8 cellular contexts compared by ENCODE assay signal in the genomic region with DNA sequence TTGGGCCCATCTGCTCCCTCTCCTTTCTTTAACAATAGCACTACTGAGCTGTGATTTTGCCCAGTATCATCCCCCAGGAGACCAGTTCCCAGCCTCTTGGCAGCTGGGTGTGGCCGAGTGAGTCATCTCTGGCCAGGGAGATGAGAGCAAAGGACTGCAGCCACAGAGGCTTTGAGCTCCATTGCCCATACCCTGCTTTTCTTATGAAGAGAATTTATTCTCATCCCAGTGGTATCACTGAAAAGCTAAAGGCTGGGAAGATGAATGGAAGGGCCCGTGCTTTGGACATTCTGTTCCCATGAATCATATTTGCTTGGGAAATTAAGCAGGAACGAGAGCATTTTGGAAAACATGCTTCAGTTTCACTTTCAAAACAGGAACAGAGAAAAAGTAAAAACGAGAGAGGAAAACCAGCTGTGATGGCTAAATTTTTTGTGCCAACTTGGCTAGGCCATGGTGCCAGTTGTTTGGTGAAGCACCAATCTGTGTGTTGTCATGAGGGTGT. TPM values are rescaled to one million over a fixed set of nuclear protein-coding genes. Genes with fewer than 3 reads are reported as not detected.
A peak's percentile ranks its signal among the peaks of the same experiment; 100 is the strongest.
DNase-seq lines count a peak whose midpoint lies in the region; ATAC-seq and TF ChIP-seq lines count a peak whose summit lies in the region.

No MANE protein-coding gene starts in this region.

- H3K18ac ChIP-seq in H9 (ENCODE audit: insufficient read length, low read depth, low read length) = no peak overlapping the region

- no peak overlapping the region for H4K91ac ChIP-seq in H9 (ENCODE audit: insufficient read length, low read depth, low read length)

- peak overlapping the region; percentile 4 to 48 (median 46) for H3K9ac ChIP-seq in skeletal muscle tissue (ENCODE audit: low read depth in 1 of 3, low read length in 3 of 3)
- no peak overlapping the region for H3K9ac ChIP-seq in H9 (ENCODE audit: extremely low read depth, insufficient read length, low read length)

- H3K23ac ChIP-seq in H9 (ENCODE audit: insufficient read length, low read depth, low read length) = no peak overlapping the region

- H3K56ac ChIP-seq in H9 (ENCODE audit: insufficient read length, low read depth, low read length) = no peak overlapping the region

- no peaks in the 10 kb centered on the region for H4K20me1 ChIP-seq in H9 (ENCODE audit: control insufficient read depth, insufficient read depth, insufficient read length)

- DNase-seq in DMS53 (lab: John Stamatoyannopoulos, UW) (peak; percentile 70), T1000 (lab: John Stamatoyannopoulos, UW) (peak; percentile 64), glutamatergic neuron (peak; percentile 71), SIG-M5 treated with dmso at 0.1 percent for 504 hours (lab: John Stamatoyannopoulos, UW; ENCODE audit: unreplicated experiment) (no peak), NCI-H1092 (lab: John Stamatoyannopoulos, UW) (no peak), H9 (no peak)

- WGBS in H9 (ENCODE audit: extremely low coverage, insufficient read length, low lambda C conversion rate) = no CpG with 5 or more reads among the region's 4 CpGs

- no peaks in the 10 kb centered on the region for H3K23me2 ChIP-seq in H9 (ENCODE audit: insufficient read length, low read depth, low read length, poor library complexity, severe bottlenecking)

- H3K4me2 ChIP-seq in H9 (ENCODE audit: insufficient read depth, insufficient read length, low read length) = no peak overlapping the region

- H3K9me3 Mint-ChIP-seq in glutamatergic neuron (ENCODE audit: unreplicated experiment) = peaks cover 4% of the 10 kb centered on the region
- peaks cover 0 to 1% of the 10 kb centered on the region in 2 experiments; a peak in 1 of 5 replicates for H3K9me3 Mint-ChIP-seq in H9

- H3K27me3 Mint-ChIP-seq in glutamatergic neuron (ENCODE audit: unreplicated experiment) = peaks cover 4% of the 10 kb centered on the region
- peaks cover 11% of the 10 kb centered on the region for H3K27me3 Mint-ChIP-seq in H9 (ENCODE audit: low read depth)

- H2BK5ac ChIP-seq in H9 (ENCODE audit: insufficient read length, low read length) = no peak overlapping the region

- H3K14ac ChIP-seq in H9 (ENCODE audit: insufficient read depth, low read length) = no peak overlapping the region

- no peak overlapping the region for H2BK12ac ChIP-seq in H9 (ENCODE audit: insufficient read length, low read depth, low read length)

- H3K4me3 ChIP-seq in skeletal muscle tissue (ENCODE audit: low read length in 3 of 3) = peak overlapping the region; percentile 42 to 64 (median 55)

- peak overlapping the region; percentile 68 for H3K4me3 Mint-ChIP-seq in glutamatergic neuron (ENCODE audit: unreplicated experiment)
- no peak overlapping the region for H3K4me3 Mint-ChIP-seq in H9

- H3K27ac Mint-ChIP-seq in glutamatergic neuron (ENCODE audit: unreplicated experiment) (peak overlapping the region; percentile 94), H9 (no peak overlapping the region)

- TF ChIP-seq CTCF in glutamatergic neuron (IDR thresholded peaks at IDR 0.05; ENCODE audit: partially characterized antibody, unreplicated experiment) (no peak), H9 (conservative IDR thresholded peaks at IDR 0.05) (no peak)

- H3K9me3 ChIP-seq in skeletal muscle tissue (ENCODE audit: control insufficient read depth in 3 of 3, low read length in 3 of 3) (no peaks in the 10 kb centered on the region), H9 (ENCODE audit: control insufficient read depth, low read depth, low read length) (no peaks in the 10 kb centered on the region)

- peaks cover 9 to 13% (median 10%) of the 10 kb centered on the region in 3 donors for H3K4me1 ChIP-seq in skeletal muscle tissue (ENCODE audit: control insufficient read depth in 3 of 3, insufficient read depth in 3 of 3, low read length in 3 of 3)
- no peaks in the 10 kb centered on the region; the same call in 1 of the 2 replicates for H3K4me1 ChIP-seq in H9 (ENCODE audit: insufficient read depth, low read length)

- peak; percentile 66 for ATAC-seq in HG02885 (IDR thresholded peaks at IDR 0.05; ENCODE audit: poor library complexity, unreplicated experiment)

- no peaks in the 10 kb centered on the region for H3K79me1 ChIP-seq in H9 (ENCODE audit: insufficient read depth, low read depth, low read length, poor library complexity, severe bottlenecking)

- no peaks in the 10 kb centered on the region for H3K36me3 ChIP-seq in skeletal muscle tissue (ENCODE audit: control insufficient read depth in 3 of 3, insufficient read depth in 3 of 3, low read length in 3 of 3)

- H2AK5ac ChIP-seq in H9 (ENCODE audit: insufficient read length, low read length) = no peak overlapping the region

- peaks cover 8% of the 10 kb centered on the region for H3K4me1 Mint-ChIP-seq in glutamatergic neuron (ENCODE audit: low read depth, unreplicated experiment)
- peaks cover 34 to 36% of the 10 kb centered on the region in 2 experiments for H3K4me1 Mint-ChIP-seq in H9

- no peak overlapping the region for H4K8ac ChIP-seq in H9 (replicated peaks; ENCODE audit: insufficient read length, low read depth, low read length)

- H2BK120ac ChIP-seq in H9 (ENCODE audit: low read depth, low read length, poor library complexity, severe bottlenecking) = no peak overlapping the region

- no peak overlapping the region for H2BK15ac ChIP-seq in H9 (ENCODE audit: low read depth, low read length)

- no peak overlapping the region for H3T11ph ChIP-seq in H9 (ENCODE audit: low read length)

- H3K4ac ChIP-seq in H9 (ENCODE audit: low read depth, low read length) = no peak overlapping the region

- H3K79me2 ChIP-seq in H9 (ENCODE audit: insufficient read depth, low read length) = no peaks in the 10 kb centered on the region

- no peak overlapping the region for H2BK20ac ChIP-seq in H9 (ENCODE audit: low read depth, low read length, poor library complexity, severe bottlenecking)

- H3K36me3 Mint-ChIP-seq in glutamatergic neuron (ENCODE audit: unreplicated experiment) (peaks cover 5% of the 10 kb centered on the region), H9 (ENCODE audit: insufficient read depth in 1 of 3, low read depth in 3 of 3) (no peaks in the 10 kb centered on the region; a peak in 1 of 7 replicates)

- H2AFZ ChIP-seq in H9 (ENCODE audit: low read length) = no peak overlapping the region

- H3K27ac ChIP-seq in skeletal muscle tissue (ENCODE audit: low read depth, low read length) = peak overlapping the region; percentile 65
- no peak overlapping the region for H3K27ac ChIP-seq in H9 (ENCODE audit: insufficient read length, low read depth, low read length)

- no peaks in the 10 kb centered on the region for H3K27me3 ChIP-seq in skeletal muscle tissue (ENCODE audit: control insufficient read depth in 3 of 3, insufficient read depth in 3 of 3, low read length in 3 of 3)
- no peaks in the 10 kb centered on the region for H3K27me3 ChIP-seq in H9 (ENCODE audit: insufficient read depth, low read length)

- H4K5ac ChIP-seq in H9 (ENCODE audit: insufficient read length, low read depth, low read length) = no peak overlapping the region

RNA-seq across cellular contexts. Expression of a gene that starts 14.9 kb away (rescaled TPM):
- total RNA-seq in glutamatergic neuron (ENCODE audit: unreplicated experiment) (224 TPM), skeletal muscle tissue (50.1 TPM), H9 (2021) (77.2 and 81.9 TPM in 2 replicates)

RNA-seq across cellular contexts. Expression of a gene that starts 17.2 kb away (rescaled TPM):
- not detected for total RNA-seq in glutamatergic neuron (ENCODE audit: unreplicated experiment)
- not detected for total RNA-seq in skeletal muscle tissue
- not detected in 2 replicates for total RNA-seq in H9 (2021)

RNA-seq across cellular contexts. Expression of a gene that starts 54.6 kb away (rescaled TPM):
- total RNA-seq in glutamatergic neuron (ENCODE audit: unreplicated experiment) (not detected), skeletal muscle tissue (not detected), H9 (2021) (not detected in 2 replicates)

Comparison
In these comparisons a context has a peak if more than half of its experiments do, and no peak if none do; other contexts are left out.
1. DNase-seq: peak in DMS53 (single experiment), T1000 (single experiment) and glutamatergic neuron (single experiment); none in SIG-M5 treated with dmso at 0.1 percent for 504 hours (single experiment), NCI-H1092 (single experiment) and H9 (single experiment).